ENCODE assay signal across 1 cellular context in the genomic region with DNA sequence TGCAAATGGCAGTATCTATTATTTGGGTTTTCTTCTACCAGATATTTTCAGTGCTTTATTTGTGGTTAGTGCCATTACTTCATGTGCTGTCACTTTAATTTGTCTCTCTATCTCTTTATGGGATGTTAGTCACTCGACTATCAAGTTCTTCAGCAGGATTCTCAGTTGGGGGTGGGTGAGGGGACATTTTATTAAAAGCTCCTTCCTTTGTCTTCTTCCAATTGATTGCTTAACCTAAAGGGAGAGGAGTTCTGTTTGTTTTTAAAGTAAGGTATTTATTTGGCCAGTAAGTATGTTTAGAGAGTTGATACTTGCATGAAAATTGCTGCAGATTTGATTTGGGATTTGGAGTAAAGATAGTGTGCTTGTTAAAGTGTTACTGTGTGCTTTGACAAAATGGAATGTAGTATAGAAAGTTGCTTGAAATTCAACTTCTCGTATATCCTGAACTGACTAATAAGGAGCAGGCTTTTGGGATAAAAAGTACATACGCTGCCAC.
TF ChIP-seq lines count a peak whose summit lies in the region.

No MANE protein-coding gene starts in this region.

TF ChIP-seq in HepG2, 621 proteins besides CTCF, POLR2A, EP300 and RAD21:
- TF ChIP-seq, protein P1, sequence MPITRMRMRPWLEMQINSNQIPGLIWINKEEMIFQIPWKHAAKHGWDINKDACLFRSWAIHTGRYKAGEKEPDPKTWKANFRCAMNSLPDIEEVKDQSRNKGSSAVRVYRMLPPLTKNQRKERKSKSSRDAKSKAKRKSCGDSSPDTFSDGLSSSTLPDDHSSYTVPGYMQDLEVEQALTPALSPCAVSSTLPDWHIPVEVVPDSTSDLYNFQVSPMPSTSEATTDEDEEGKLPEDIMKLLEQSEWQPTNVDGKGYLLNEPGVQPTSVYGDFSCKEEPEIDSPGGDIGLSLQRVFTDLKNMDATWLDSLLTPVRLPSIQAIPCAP (CRISPR knock-in tag; IDR thresholded peaks at IDR 0.05; ENCODE audit: low read depth) = no peak
- TF ChIP-seq YEATS4 (CRISPR knock-in tag; IDR thresholded peaks at IDR 0.05; ENCODE audit: borderline replicate concordance) (no peak), ATF1 (CRISPR knock-in tag; IDR thresholded peaks at IDR 0.05) (0 out of 2 replicates have a peak, but pooled peaks have one; percentile 20), ZNF878 (CRISPR knock-in tag; IDR thresholded peaks at IDR 0.05) (no peak)
- TF ChIP-seq, protein P2, sequence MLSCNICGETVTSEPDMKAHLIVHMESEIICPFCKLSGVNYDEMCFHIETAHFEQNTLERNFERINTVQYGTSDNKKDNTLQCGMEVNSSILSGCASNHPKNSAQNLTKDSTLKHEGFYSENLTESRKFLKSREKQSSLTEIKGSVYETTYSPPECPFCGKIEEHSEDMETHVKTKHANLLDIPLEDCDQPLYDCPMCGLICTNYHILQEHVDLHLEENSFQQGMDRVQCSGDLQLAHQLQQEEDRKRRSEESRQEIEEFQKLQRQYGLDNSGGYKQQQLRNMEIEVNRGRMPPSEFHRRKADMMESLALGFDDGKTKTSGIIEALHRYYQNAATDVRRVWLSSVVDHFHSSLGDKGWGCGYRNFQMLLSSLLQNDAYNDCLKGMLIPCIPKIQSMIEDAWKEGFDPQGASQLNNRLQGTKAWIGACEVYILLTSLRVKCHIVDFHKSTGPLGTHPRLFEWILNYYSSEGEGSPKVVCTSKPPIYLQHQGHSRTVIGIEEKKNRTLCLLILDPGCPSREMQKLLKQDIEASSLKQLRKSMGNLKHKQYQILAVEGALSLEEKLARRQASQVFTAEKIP (CRISPR knock-in tag; IDR thresholded peaks at IDR 0.05; ENCODE audit: borderline replicate concordance) = no peak
